9 cellular contexts compared by ENCODE assay signal in the genomic region with DNA sequence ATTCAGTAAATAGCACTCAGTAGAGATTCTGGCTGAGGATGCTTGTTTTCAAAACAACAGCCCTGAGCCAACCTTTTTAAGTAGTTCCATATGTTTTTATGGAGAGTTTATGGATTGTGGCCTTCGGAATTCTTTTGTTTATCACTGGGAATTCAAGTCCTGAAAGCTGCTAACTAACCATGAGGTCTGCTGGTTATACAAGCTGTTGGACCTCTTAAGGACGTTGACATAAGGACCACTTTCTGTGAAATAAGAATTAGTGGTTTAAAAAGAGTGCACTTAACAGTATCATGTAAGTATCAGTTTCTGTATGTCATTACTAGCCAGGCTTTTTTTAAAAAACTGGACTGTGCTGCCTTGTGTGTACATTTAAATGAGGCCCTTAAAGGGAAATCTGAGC.
DNase-seq lines count a peak whose midpoint lies in the region; ATAC-seq, FAIRE-seq and TF ChIP-seq lines count a peak whose summit lies in the region.
"Had no signal": no experiment of that assay in that cellular context is flagged by ENCODE, and none has a peak within 500 bp of the region (broad histone marks: within the 10 kb centered on the region; RNA-seq: fewer than 3 reads in every experiment).

No MANE protein-coding gene starts in this region.

- ATAC-seq in GM18873 (IDR thresholded peaks at IDR 0.05; ENCODE audit: low FRiP score, unreplicated experiment) (peak; percentile 50), HG02763 (IDR thresholded peaks at IDR 0.05; ENCODE audit: unreplicated experiment) (peak; percentile 37)
- ATAC-seq: activated naive CD4-positive, alpha-beta T cell treated with anti-CD3 and anti-CD28 coated beads, Interleukin-2, amount 50 U/mL, for 72 hours had no signal

- peak overlapping the region; percentile 59 for H2AFZ ChIP-seq in smooth muscle cell (ENCODE audit: low read depth)

- 11% methylated on average over 2 of the region's 2 CpGs for WGBS in smooth muscle cell (ENCODE audit: low lambda C conversion rate)

- no peak for FAIRE-seq in GM12891 (lab: Jason Lieb, UNC)

- no peaks in the 10 kb centered on the region for H3K79me2 ChIP-seq in smooth muscle cell (ENCODE audit: low read depth)

- DNase-seq in NCI-H69 (lab: John Stamatoyannopoulos, UW): peak; percentile 7
- DNase-seq in smooth muscle cell (lab: John Stamatoyannopoulos, UW; ENCODE audit: unreplicated experiment): no peak
- no peak for DNase-seq in anterior cingulate cortex (lab: John Stamatoyannopoulos, UW)
- no peak for DNase-seq in activated CD4-positive, alpha-beta T cell treated with anti-CD3 and anti-CD28 coated beads for 4 hours
- DNase-seq in GM12891 (ENCODE audit: insufficient read length, low spot score): no peak
- DNase-seq: kidney glomerular epithelial cell had no signal

- no peak overlapping the region for H3K9ac ChIP-seq in smooth muscle cell (ENCODE audit: low read depth)

- no peaks in the 10 kb centered on the region for H3K9me3 ChIP-seq in smooth muscle cell (replicated peaks; ENCODE audit: low read depth)

- H4K20me1 ChIP-seq in smooth muscle cell (ENCODE audit: low read depth): no peaks in the 10 kb centered on the region

- TF ChIP-seq CTCF in smooth muscle cell (IDR thresholded peaks at IDR 0.05; ENCODE audit: borderline replicate concordance, insufficient read depth, poor library complexity, severe bottlenecking): no peak

- peaks cover 18% of the 10 kb centered on the region for H3K4me1 ChIP-seq in smooth muscle cell (ENCODE audit: low read depth)

- no peak for TF ChIP-seq POLR2A in GM12891 (IDR thresholded peaks at IDR 0.05; ENCODE audit: low read depth, low read length)

- peak overlapping the region; percentile 66 for H3K4me2 ChIP-seq in smooth muscle cell

- H3K4me3 ChIP-seq in smooth muscle cell: no peak overlapping the region

- H3K27ac ChIP-seq in smooth muscle cell (ENCODE audit: low read depth): peak overlapping the region; percentile 91

- no peaks in the 10 kb centered on the region for H3K27me3 ChIP-seq in smooth muscle cell (ENCODE audit: low read depth)

- H3K36me3 ChIP-seq in smooth muscle cell (ENCODE audit: low read depth): no peaks in the 10 kb centered on the region

- H3F3A ChIP-seq in smooth muscle cell (ENCODE audit: low read depth): peaks cover 29% of the 10 kb centered on the region

TF ChIP-seq in GM12891, 5 proteins besides CTCF, POLR2A, EP300 and RAD21:
- TF ChIP-seq TAF1 (IDR thresholded peaks at IDR 0.05; ENCODE audit: low read depth, low read length): no peak
- no peak for TF ChIP-seq PAX5 (IDR thresholded peaks at IDR 0.05; ENCODE audit: insufficient read depth, low read length, severe bottlenecking)
- no peak for TF ChIP-seq POU2F2 (IDR thresholded peaks at IDR 0.05; ENCODE audit: low read depth, low read length)
- no peak for TF ChIP-seq POLR2AphosphoS5 (IDR thresholded peaks at IDR 0.05; ENCODE audit: low read depth, low read length)
- no peak for TF ChIP-seq SPI1 (IDR thresholded peaks at IDR 0.05; ENCODE audit: low read depth, low read length)
